ENCODE assay signal across 20 cellular contexts in genomic region chrX:80512924-80513323, GRCh38.
A peak's percentile ranks its signal among the peaks of the same experiment; 100 is the strongest.
DNase-seq lines count a peak whose midpoint lies in the region; FAIRE-seq and TF ChIP-seq lines count a peak whose summit lies in the region.
"Had no signal": no experiment of that assay in that cellular context is flagged by ENCODE, and none has a peak within 500 bp of the region (broad histone marks: within the 10 kb centered on the region; RNA-seq: fewer than 3 reads in every experiment).

No MANE protein-coding gene starts in this region.

- H3K27me3 Mint-ChIP-seq in endothelial cell (ENCODE audit: unreplicated experiment): no peaks in the 10 kb centered on the region
- H3K27me3 Mint-ChIP-seq: B cell; CD4-positive, alpha-beta T cell had no signal

- no peaks in the 10 kb centered on the region for H3K9me3 Mint-ChIP-seq in endothelial cell (ENCODE audit: unreplicated experiment)
- H3K9me3 Mint-ChIP-seq: CD4-positive, alpha-beta T cell had no signal

- peak; percentile 13 for FAIRE-seq in GM12891 (lab: Jason Lieb, UNC)
- FAIRE-seq: D721Med, GM12878, GM19239 had no signal

- H4K8ac ChIP-seq in trophoblast cell (ENCODE audit: low read depth, low read length): no peak overlapping the region

- H3K9me3 ChIP-seq in HUES64 (ENCODE audit: insufficient read depth, low read depth, low read length): no peaks in the 10 kb centered on the region
- H3K9me3 ChIP-seq in trophoblast cell (ENCODE audit: insufficient read depth, low read depth, low read length): no peaks in the 10 kb centered on the region
- no peaks in the 10 kb centered on the region for H3K9me3 ChIP-seq in HAP-1
- H3K9me3 ChIP-seq: Peyer's patch had no signal

- H2BK120ac ChIP-seq in trophoblast cell (ENCODE audit: insufficient read depth, low read length, poor library complexity): peak overlapping the region; percentile 86

- no peaks in the 10 kb centered on the region for H3K27me3 ChIP-seq in HUES64 (ENCODE audit: insufficient read depth, low read length)
- H3K27me3 ChIP-seq in trophoblast cell (ENCODE audit: insufficient read depth, low read length): no peaks in the 10 kb centered on the region
- no peaks in the 10 kb centered on the region for H3K27me3 ChIP-seq in HAP-1 (ENCODE audit: low read depth)
- H3K27me3 ChIP-seq: Peyer's patch had no signal

- H3K4me1 ChIP-seq in HUES64 (ENCODE audit: insufficient read depth, low read length) (peaks cover 24% of the 10 kb centered on the region), trophoblast cell (ENCODE audit: control insufficient read depth in 1 of 2, insufficient read depth in 2 of 2, low read length in 2 of 2) (no peaks in the 10 kb centered on the region), HAP-1 (no peaks in the 10 kb centered on the region)
- H3K4me1 ChIP-seq: Peyer's patch had no signal

- no peaks in the 10 kb centered on the region for H3K79me1 ChIP-seq in trophoblast cell (ENCODE audit: low read length)

- H3K9ac ChIP-seq in HUES64 (ENCODE audit: low read depth, low read length) (no peak overlapping the region), trophoblast cell (ENCODE audit: low read length) (no peak overlapping the region)

- WGBS in HUES64: 68% methylated on average over 4 of the region's 4 CpGs
- no CpG with 5 or more reads among the region's 4 CpGs for WGBS in trophoblast cell (ENCODE audit: extremely low coverage, insufficient coverage, insufficient read length)

- H3K4me3 ChIP-seq in HUES64 (ENCODE audit: low read length) (no peak overlapping the region), trophoblast cell (ENCODE audit: low read depth, low read length) (no peak overlapping the region), HAP-1 (no peak overlapping the region)
- H3K4me3 ChIP-seq: GM12878, Peyer's patch had no signal

- no peak overlapping the region for H2AFZ ChIP-seq in trophoblast cell (ENCODE audit: insufficient read depth, low read length, poor library complexity)

- no peak overlapping the region for H3K4ac ChIP-seq in trophoblast cell (ENCODE audit: low read depth, low read length)

- no peak for TF ChIP-seq POLR2A in GM12891 (IDR thresholded peaks at IDR 0.05; ENCODE audit: low read depth, low read length)

- no peak overlapping the region for H3K14ac ChIP-seq in trophoblast cell (ENCODE audit: low read length)

- H4K91ac ChIP-seq in trophoblast cell (ENCODE audit: low read depth, low read length): peak overlapping the region; percentile 55

- DNase-seq in GM12891 (ENCODE audit: insufficient read length, low spot score) (no peak), endothelial cell (ENCODE audit: low spot score) (no peak), trophoblast cell (no peak), GF-D8 (lab: John Stamatoyannopoulos, UW) (no peak), NCI-H128 (lab: John Stamatoyannopoulos, UW; ENCODE audit: unreplicated experiment) (no peak), HAP-1 (ENCODE audit: low spot score in 2 of 2) (no peak)
- DNase-seq: CD4-positive, alpha-beta T cell; DMS79; HCEC 1CT; NCI-H1048; NCI-H146; NCI-H2081 treated with DMSO at 0.1 percent for 48 hours; NCI-H524; Peyer's patch; SHP77 treated with DMSO at 0.1 percent for 48 hours had no signal

- H3K36me3 Mint-ChIP-seq in endothelial cell (ENCODE audit: low read depth, unreplicated experiment): no peaks in the 10 kb centered on the region

- no peaks in the 10 kb centered on the region for H3K36me3 ChIP-seq in HUES64 (ENCODE audit: insufficient read depth, low read length)
- H3K36me3 ChIP-seq in trophoblast cell (ENCODE audit: control insufficient read depth in 1 of 2, insufficient read depth in 2 of 2, low read length in 2 of 2): no peaks in the 10 kb centered on the region
- no peaks in the 10 kb centered on the region for H3K36me3 ChIP-seq in HAP-1 (replicated peaks)
- H3K36me3 ChIP-seq: Peyer's patch had no signal

- H3K4me1 Mint-ChIP-seq in endothelial cell (ENCODE audit: unreplicated experiment): no peaks in the 10 kb centered on the region
- H3K4me1 Mint-ChIP-seq: B cell had no signal

- H2BK12ac ChIP-seq in trophoblast cell (ENCODE audit: low read length): no peak overlapping the region

- in situ Hi-C loops in HAP-1 (cut with MboI; ENCODE audit: low sequenced_read_pairs): no loop called here

- peak overlapping the region; percentile 81 for H3K27ac Mint-ChIP-seq in endothelial cell (ENCODE audit: unreplicated experiment)
- H3K27ac Mint-ChIP-seq: B cell; CD4-positive, alpha-beta T cell had no signal

- H2BK5ac ChIP-seq in trophoblast cell (ENCODE audit: low read depth, low read length, poor library complexity): peak overlapping the region; percentile 84

- H2AK5ac ChIP-seq in trophoblast cell (ENCODE audit: low read length): no peak overlapping the region

- H3K18ac ChIP-seq in trophoblast cell (ENCODE audit: low read length): no peak overlapping the region

- H4K12ac ChIP-seq in trophoblast cell (ENCODE audit: low read depth, low read length): no peak overlapping the region

- H3K4me3 Mint-ChIP-seq in endothelial cell (ENCODE audit: unreplicated experiment): no peak overlapping the region
- H3K4me3 Mint-ChIP-seq: B cell; CD4-positive, alpha-beta T cell had no signal

- peak overlapping the region; percentile 15; the same call in 1 of the 2 replicates for H3K27ac ChIP-seq in HUES64 (ENCODE audit: low read depth, low read length)
- H3K27ac ChIP-seq in trophoblast cell (ENCODE audit: low read depth, low read length): peak overlapping the region; percentile 79
- H3K27ac ChIP-seq: Peyer's patch had no signal

- H3K79me2 ChIP-seq in trophoblast cell (ENCODE audit: control insufficient read depth, insufficient read depth, low read length, poor library complexity): no peaks in the 10 kb centered on the region

- TF ChIP-seq CTCF in endothelial cell (IDR thresholded peaks at IDR 0.05; ENCODE audit: unreplicated experiment): no peak

- H3K4me2 ChIP-seq in trophoblast cell (ENCODE audit: low read length): no peak overlapping the region

- no peak overlapping the region for H3K23ac ChIP-seq in trophoblast cell (ENCODE audit: low read length)

TF ChIP-seq in GM12891, 5 proteins besides CTCF, POLR2A, EP300 and RAD21:
- no peak for TF ChIP-seq PAX5 (IDR thresholded peaks at IDR 0.05; ENCODE audit: insufficient read depth, low read length, severe bottlenecking)
- TF ChIP-seq SPI1 (IDR thresholded peaks at IDR 0.05; ENCODE audit: low read depth, low read length): no peak
- TF ChIP-seq POU2F2 (IDR thresholded peaks at IDR 0.05; ENCODE audit: low read depth, low read length): no peak
- TF ChIP-seq POLR2AphosphoS5 (IDR thresholded peaks at IDR 0.05; ENCODE audit: low read depth, low read length): no peak
- no peak for TF ChIP-seq TAF1 (IDR thresholded peaks at IDR 0.05; ENCODE audit: low read depth, low read length)
